In genomic region chr11:65083134-65083833, GRCh38 we compare ENCODE assay signal across 8 cellular contexts. TPM values are rescaled to one million over a fixed set of nuclear protein-coding genes. Genes with fewer than 3 reads are reported as not detected.
DNase-seq lines count a peak whose midpoint lies in the region; ATAC-seq and TF ChIP-seq lines count a peak whose summit lies in the region.

No MANE protein-coding gene starts in this region.

- peak; percentile 20 for DNase-seq in activated naive CD4-positive, alpha-beta T cell treated with anti-CD3 and anti-CD28 coated beads for 36 hours
- no peak for DNase-seq in activated naive CD4-positive, alpha-beta T cell treated with Interleukin-2 at 50 U/mL for 16 hours
- no peak for DNase-seq in HL-60 (ENCODE audit: low read depth in 1 of 2, low spot score in 1 of 2)
- DNase-seq in caudate nucleus (lab: John Stamatoyannopoulos, UW): no peak
- peak; percentile 38 for DNase-seq in natural killer cell treated with Interleukin-12 subunit alpha and Interleukin-12 subunit beta and Interleukin-15 and Interleukin-18, amount 100 ng/mL, for 72 hours (ENCODE audit: low spot score)
- no peak for DNase-seq in SK-N-DZ (ENCODE audit: low spot score)
- no peak for DNase-seq in COR-L47 (lab: John Stamatoyannopoulos, UW)

- CTCF ChIA-PET in activated naive CD4-positive, alpha-beta T cell treated with anti-CD3 and anti-CD28 coated beads for 36 hours (lab: Charles Lee): interaction anchor here (0.7 to 1.8 kb wide), 7 partner anchors 14 to 161 kb away, joined by 3 to 12 read pairs (median 4); partner anchors contain the start of genes ARL2 and ZNHIT2

- no peak for TF ChIP-seq CTCF in HL-60 (IDR thresholded peaks at IDR 0.05; ENCODE audit: insufficient read depth, low read length)

- ATAC-seq in natural killer cell treated with Interleukin-12 subunit alpha and Interleukin-12 subunit beta and Interleukin-15 and Interleukin-18, amount 100 ng/mL, for 72 hours: peak; percentile 0 to 1
- ATAC-seq in HG02623 (IDR thresholded peaks at IDR 0.05; ENCODE audit: unreplicated experiment): no peak

- H3K4me3 Mint-ChIP-seq in activated naive CD4-positive, alpha-beta T cell treated with anti-CD3 and anti-CD28 coated beads for 36 hours: peak overlapping the region; percentile 92
- H3K4me3 Mint-ChIP-seq in natural killer cell treated with Interleukin-12 subunit alpha and Interleukin-12 subunit beta and Interleukin-15 and Interleukin-18, amount 100 ng/mL, for 72 hours: peak overlapping the region; percentile 98

- peak overlapping the region; percentile 97 for H3K27ac ChIP-seq in HL-60 (replicated peaks)
- H3K27ac ChIP-seq in caudate nucleus (ENCODE audit: low read depth, low read length): peak overlapping the region; percentile 98

- no peaks in the 10 kb centered on the region for H3K9me3 Mint-ChIP-seq in activated naive CD4-positive, alpha-beta T cell treated with anti-CD3 and anti-CD28 coated beads for 36 hours
- no peaks in the 10 kb centered on the region for H3K9me3 Mint-ChIP-seq in natural killer cell treated with Interleukin-12 subunit alpha and Interleukin-12 subunit beta and Interleukin-15 and Interleukin-18, amount 100 ng/mL, for 72 hours

- peaks cover 46% of the 10 kb centered on the region for H3K4me1 Mint-ChIP-seq in activated naive CD4-positive, alpha-beta T cell treated with anti-CD3 and anti-CD28 coated beads for 36 hours (ENCODE audit: low read depth)
- peaks cover 32 to 51% of the 10 kb centered on the region in 2 donors for H3K4me1 Mint-ChIP-seq in natural killer cell treated with Interleukin-12 subunit alpha and Interleukin-12 subunit beta and Interleukin-15 and Interleukin-18, amount 100 ng/mL, for 72 hours (ENCODE audit: low read depth in 2 of 2)

- peak overlapping the region; percentile 90 for H3K4me3 ChIP-seq in HL-60 (replicated peaks; ENCODE audit: insufficient read depth, low read length)

- no peaks in the 10 kb centered on the region for H3K27me3 ChIP-seq in HL-60 (ENCODE audit: insufficient read depth, poor library complexity, severe bottlenecking)

- peak overlapping the region; percentile 97 for H3K27ac Mint-ChIP-seq in activated naive CD4-positive, alpha-beta T cell treated with anti-CD3 and anti-CD28 coated beads for 36 hours
- peak overlapping the region; percentile 94 to 95 for H3K27ac Mint-ChIP-seq in natural killer cell treated with Interleukin-12 subunit alpha and Interleukin-12 subunit beta and Interleukin-15 and Interleukin-18, amount 100 ng/mL, for 72 hours

- peaks cover 55% of the 10 kb centered on the region for H3K36me3 Mint-ChIP-seq in activated naive CD4-positive, alpha-beta T cell treated with anti-CD3 and anti-CD28 coated beads for 36 hours (ENCODE audit: low read depth)
- H3K36me3 Mint-ChIP-seq in natural killer cell treated with Interleukin-12 subunit alpha and Interleukin-12 subunit beta and Interleukin-15 and Interleukin-18, amount 100 ng/mL, for 72 hours: peaks cover 17% of the 10 kb centered on the region

- intact Hi-C loops in activated naive CD4-positive, alpha-beta T cell treated with anti-CD3 and anti-CD28 coated beads for 36 hours (cut with micrococcal nuclease): loop anchor here (5.0 to 10.0 kb wide), 2 partner anchors 166 to 838 kb away; partner anchors contain the start of genes ATG2A, FKBP2 and PPP1R14B

- H3K27me3 Mint-ChIP-seq in activated naive CD4-positive, alpha-beta T cell treated with anti-CD3 and anti-CD28 coated beads for 36 hours (ENCODE audit: low read depth): no peaks in the 10 kb centered on the region
- no peaks in the 10 kb centered on the region for H3K27me3 Mint-ChIP-seq in natural killer cell treated with Interleukin-12 subunit alpha and Interleukin-12 subunit beta and Interleukin-15 and Interleukin-18, amount 100 ng/mL, for 72 hours

RNA-seq across cellular contexts. Expression of gene CDCA5, which starts 0.6 kb away (rescaled TPM):
- total RNA-seq in activated naive CD4-positive, alpha-beta T cell treated with anti-CD3 and anti-CD28 coated beads for 36 hours: 100 to 1,000 TPM; 169 to 174 TPM
- total RNA-seq in natural killer cell treated with Interleukin-12 subunit alpha and Interleukin-12 subunit beta and Interleukin-15 and Interleukin-18, amount 100 ng/mL, for 72 hours: 100 to 1,000 TPM in 1 of 2 donors, 10 to 100 TPM in 1; 59.2 to 140 TPM
- 110 and 152 TPM in 2 replicates for polyA plus RNA-seq in SK-N-DZ (2014; cell fraction: cytosol; rRNA removed)
- 79.2 and 90.9 TPM in 2 replicates for polyA plus RNA-seq in SK-N-DZ (2014; cell fraction: nucleus; rRNA removed)

RNA-seq across cellular contexts. Expression of gene ZFPL1, which starts 0.7 kb away (rescaled TPM):
- total RNA-seq in activated naive CD4-positive, alpha-beta T cell treated with anti-CD3 and anti-CD28 coated beads for 36 hours: 10 to 100 TPM; 24.2 to 25.6 TPM
- 10 to 100 TPM; 34.1 to 36.5 TPM for total RNA-seq in natural killer cell treated with Interleukin-12 subunit alpha and Interleukin-12 subunit beta and Interleukin-15 and Interleukin-18, amount 100 ng/mL, for 72 hours
- 35.6 and 43.3 TPM in 2 replicates for polyA plus RNA-seq in SK-N-DZ (2014; cell fraction: cytosol; rRNA removed)
- 59.0 and 71.2 TPM in 2 replicates for polyA plus RNA-seq in SK-N-DZ (2014; cell fraction: nucleus; rRNA removed)

RNA-seq across cellular contexts. Expression of gene VPS51, which starts 12.7 kb away (rescaled TPM):
- total RNA-seq in activated naive CD4-positive, alpha-beta T cell treated with anti-CD3 and anti-CD28 coated beads for 36 hours: 10 to 100 TPM; 90.8 to 96.0 TPM
- total RNA-seq in natural killer cell treated with Interleukin-12 subunit alpha and Interleukin-12 subunit beta and Interleukin-15 and Interleukin-18, amount 100 ng/mL, for 72 hours: 100 to 1,000 TPM; 132 to 149 TPM
- 159 and 188 TPM in 2 replicates for polyA plus RNA-seq in SK-N-DZ (2014; cell fraction: cytosol; rRNA removed)
- 294 and 409 TPM in 2 replicates for polyA plus RNA-seq in SK-N-DZ (2014; cell fraction: nucleus; rRNA removed)

RNA-seq across cellular contexts. Expression of gene NAALADL1, which starts 24.9 kb away (rescaled TPM):
- total RNA-seq in activated naive CD4-positive, alpha-beta T cell treated with anti-CD3 and anti-CD28 coated beads for 36 hours: 10 to 100 TPM in 1 of 2 experiments, 1 to 10 TPM in 1; 8.5 to 10.2 TPM
- total RNA-seq in natural killer cell treated with Interleukin-12 subunit alpha and Interleukin-12 subunit beta and Interleukin-15 and Interleukin-18, amount 100 ng/mL, for 72 hours: 10 to 100 TPM; 14.2 to 34.7 TPM
- 1.8 and 3.5 TPM in 2 replicates for polyA plus RNA-seq in SK-N-DZ (2014; cell fraction: cytosol; rRNA removed)
- 11.9 and 17.6 TPM in 2 replicates for polyA plus RNA-seq in SK-N-DZ (2014; cell fraction: nucleus; rRNA removed)

RNA-seq across cellular contexts. Expression of gene TM7SF2, which starts 28.4 kb away (rescaled TPM):
- total RNA-seq in activated naive CD4-positive, alpha-beta T cell treated with anti-CD3 and anti-CD28 coated beads for 36 hours: 10 to 100 TPM; 10.9 to 11.9 TPM
- 10 to 100 TPM; 18.6 to 30.7 TPM for total RNA-seq in natural killer cell treated with Interleukin-12 subunit alpha and Interleukin-12 subunit beta and Interleukin-15 and Interleukin-18, amount 100 ng/mL, for 72 hours
- 34.3 and 35.1 TPM in 2 replicates for polyA plus RNA-seq in SK-N-DZ (2014; cell fraction: cytosol; rRNA removed)
- polyA plus RNA-seq in SK-N-DZ (2014; cell fraction: nucleus; rRNA removed): 130 and 162 TPM in 2 replicates

Comparison
In these comparisons a context has a peak if more than half of its experiments do, and no peak if none do; other contexts are left out.
1. DNase-seq: peak in activated naive CD4-positive, alpha-beta T cell treated with anti-CD3 and anti-CD28 coated beads for 36 hours (single experiment) and natural killer cell treated with Interleukin-12 subunit alpha and Interleukin-12 subunit beta and Interleukin-15 and Interleukin-18, amount 100 ng/mL, for 72 hours (single experiment); none in activated naive CD4-positive, alpha-beta T cell treated with Interleukin-2 at 50 U/mL for 16 hours (single experiment), HL-60 (0 of 2), caudate nucleus (0 of 61), SK-N-DZ (single experiment) and COR-L47 (single experiment).